Comparison of ENCODE assay signal across 1 cellular context in the genomic region with DNA sequence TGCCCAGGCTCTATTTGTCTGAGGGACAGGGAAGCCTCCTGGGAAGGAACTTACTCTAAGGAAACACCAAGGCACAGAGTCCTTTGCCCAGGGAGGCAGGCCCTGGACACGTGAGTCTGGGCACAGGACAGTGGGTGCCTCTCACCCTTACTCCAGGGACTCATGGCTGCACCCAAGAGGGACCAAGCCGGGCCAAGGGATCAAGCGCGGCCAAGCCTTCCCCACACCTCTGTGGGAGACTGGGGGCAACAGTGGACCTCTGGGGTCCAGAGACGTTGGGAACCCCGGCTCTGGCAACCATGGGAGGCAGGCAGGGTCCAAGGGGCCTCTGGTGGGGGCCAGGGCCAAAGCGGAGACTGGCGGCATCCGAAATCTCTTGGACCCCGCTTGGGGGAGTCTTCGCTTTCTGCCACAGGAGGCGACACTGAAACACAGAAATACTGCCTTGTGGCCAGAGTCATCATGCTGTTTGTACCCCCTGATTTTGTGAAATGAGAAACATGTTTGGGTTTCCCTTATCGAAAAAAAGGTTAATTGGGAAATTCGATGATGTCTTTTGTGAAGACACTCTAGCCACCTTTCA.
TF ChIP-seq lines count a peak whose summit lies in the region.

No MANE protein-coding gene starts in this region.

TF ChIP-seq in HepG2, 621 proteins besides CTCF, POLR2A, EP300 and RAD21:
- TF ChIP-seq, protein P1, sequence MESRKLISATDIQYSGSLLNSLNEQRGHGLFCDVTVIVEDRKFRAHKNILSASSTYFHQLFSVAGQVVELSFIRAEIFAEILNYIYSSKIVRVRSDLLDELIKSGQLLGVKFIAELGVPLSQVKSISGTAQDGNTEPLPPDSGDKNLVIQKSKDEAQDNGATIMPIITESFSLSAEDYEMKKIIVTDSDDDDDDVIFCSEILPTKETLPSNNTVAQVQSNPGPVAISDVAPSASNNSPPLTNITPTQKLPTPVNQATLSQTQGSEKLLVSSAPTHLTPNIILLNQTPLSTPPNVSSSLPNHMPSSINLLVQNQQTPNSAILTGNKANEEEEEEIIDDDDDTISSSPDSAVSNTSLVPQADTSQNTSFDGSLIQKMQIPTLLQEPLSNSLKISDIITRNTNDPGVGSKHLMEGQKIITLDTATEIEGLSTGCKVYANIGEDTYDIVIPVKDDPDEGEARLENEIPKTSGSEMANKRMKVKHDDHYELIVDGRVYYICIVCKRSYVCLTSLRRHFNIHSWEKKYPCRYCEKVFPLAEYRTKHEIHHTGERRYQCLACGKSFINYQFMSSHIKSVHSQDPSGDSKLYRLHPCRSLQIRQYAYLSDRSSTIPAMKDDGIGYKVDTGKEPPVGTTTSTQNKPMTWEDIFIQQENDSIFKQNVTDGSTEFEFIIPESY (CRISPR knock-in tag; IDR thresholded peaks at IDR 0.05): peak; percentile 73; the same call in 1 of the 2 replicates
- TF ChIP-seq POGZ (CRISPR knock-in tag; IDR thresholded peaks at IDR 0.05) (no peak), LCORL (IDR thresholded peaks at IDR 0.05) (no peak), LCORL (CRISPR knock-in tag; IDR thresholded peaks at IDR 0.05) (no peak), NFATC3 (CRISPR knock-in tag; IDR thresholded peaks at IDR 0.05) (no peak)
